In the genomic region with DNA sequence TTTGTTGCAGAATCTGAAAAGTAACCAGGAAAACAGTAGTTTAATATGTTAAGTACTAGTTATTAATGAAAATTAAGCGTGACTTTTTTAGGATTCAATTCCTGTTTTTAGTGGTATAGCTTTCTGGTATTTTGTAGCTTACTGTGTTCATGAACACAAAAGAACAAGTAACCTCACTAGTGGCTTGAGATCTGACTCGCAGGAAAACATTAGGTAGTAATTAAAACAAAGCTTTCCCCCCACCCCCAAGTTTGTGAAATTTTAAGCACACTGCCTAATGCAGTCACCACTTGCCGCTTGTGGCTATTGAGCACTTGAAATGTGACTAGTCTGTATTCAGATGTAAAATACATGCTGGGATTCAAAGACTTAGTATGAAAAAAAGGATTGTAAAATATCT, we compare ENCODE assay signal across 12 cellular contexts.
DNase-seq lines count a peak whose midpoint lies in the region; ATAC-seq and TF ChIP-seq lines count a peak whose summit lies in the region.
"Had no signal": no experiment of that assay in that cellular context is flagged by ENCODE, and none has a peak within 500 bp of the region (broad histone marks: within the 10 kb centered on the region; RNA-seq: fewer than 3 reads in every experiment).

No MANE protein-coding gene starts in this region.

- no peaks in the 10 kb centered on the region for H3K79me2 ChIP-seq in Karpas-422 (ENCODE audit: low read length)

- H3K27ac ChIP-seq in Karpas-422 (ENCODE audit: low read length) (no peak overlapping the region), mesenchymal stem cell (ENCODE audit: low read length, poor library complexity, severe bottlenecking) (no peak overlapping the region), colonic mucosa (no peak overlapping the region)
- H3K27ac ChIP-seq: C4-2B had no signal

- H3K23ac ChIP-seq in mesenchymal stem cell (ENCODE audit: low read length in 2 of 2): no peak overlapping the region

- H2BK5ac ChIP-seq in mesenchymal stem cell (ENCODE audit: low read depth, low read length, poor library complexity, severe bottlenecking): no peak overlapping the region

- H4K20me1 ChIP-seq in Karpas-422 (ENCODE audit: insufficient read depth, low read depth, low read length): peaks cover 8% of the 10 kb centered on the region; the same call in 1 of the 2 replicates

- H3K27me3 ChIP-seq in Karpas-422 (ENCODE audit: low read length) (no peaks in the 10 kb centered on the region), mesenchymal stem cell (ENCODE audit: control insufficient read depth in 1 of 2, insufficient read depth in 1 of 2, low read length in 2 of 2) (no peaks in the 10 kb centered on the region), colonic mucosa (no peaks in the 10 kb centered on the region)

- H3K4me3 ChIP-seq in Karpas-422 (ENCODE audit: low read length): no peak overlapping the region
- H3K4me3 ChIP-seq in mesenchymal stem cell (ENCODE audit: insufficient read depth in 1 of 2, low read depth in 1 of 2, low read length in 2 of 2): no peak overlapping the region
- no peak overlapping the region for H3K4me3 ChIP-seq in colonic mucosa

- no peak overlapping the region for H4K91ac ChIP-seq in mesenchymal stem cell (ENCODE audit: low read length)

- intact Hi-C loops in colonic mucosa (cut with DNase I): no loop called here

- DNase-seq in Karpas-422: peak; percentile 54
- DNase-seq in dermis blood vessel endothelial cell: peak; percentile 9
- DNase-seq in cerebellar nuclear complex (lab: John Stamatoyannopoulos, UW): no peak
- DNase-seq in mesenchymal stem cell: no peak
- no peak for DNase-seq in colonic mucosa
- no peak for DNase-seq in stimulated activated CD4-positive, alpha-beta T cell treated with anti-CD3 and anti-CD28 coated beads, Interleukin-4, amount 100 ng/mL, for 1 hour
- DNase-seq: activated CD8-positive, alpha-beta T cell treated with anti-CD3 and anti-CD28 coated beads for 36 hours; NK-92 treated with Interleukin-12 subunit alpha and Interleukin-12 subunit beta, amount 100 ng/mL, for 24 hours; T-cell had no signal

- ATAC-seq in GM18502 (IDR thresholded peaks at IDR 0.05; ENCODE audit: poor library complexity, unreplicated experiment): peak; percentile 47
- ATAC-seq in GM21619 (IDR thresholded peaks at IDR 0.05; ENCODE audit: unreplicated experiment): peak; percentile 30
- ATAC-seq: activated CD8-positive, alpha-beta T cell treated with anti-CD3 and anti-CD28 coated beads for 36 hours; T-cell had no signal

- H3K9me2 ChIP-seq in Karpas-422 (replicated peaks; ENCODE audit: insufficient read depth, low read length): no peaks in the 10 kb centered on the region

- H3K18ac ChIP-seq in mesenchymal stem cell (ENCODE audit: low read depth in 1 of 2, low read length in 2 of 2): no peak overlapping the region

- H2BK120ac ChIP-seq in mesenchymal stem cell (ENCODE audit: low read depth, low read length): no peak overlapping the region

- H3K4me2 ChIP-seq in Karpas-422 (ENCODE audit: low read depth, low read length, poor library complexity, severe bottlenecking) (peak overlapping the region; percentile 17), mesenchymal stem cell (ENCODE audit: low read length, poor library complexity, severe bottlenecking) (no peak overlapping the region)

- no CpG with 5 or more reads among the region's 3 CpGs for WGBS in mesenchymal stem cell

- H3K79me1 ChIP-seq in mesenchymal stem cell (replicated peaks; ENCODE audit: low read length, poor library complexity, severe bottlenecking): no peaks in the 10 kb centered on the region

- no peak overlapping the region for H3K9ac ChIP-seq in Karpas-422 (ENCODE audit: low read length)
- H3K9ac ChIP-seq in mesenchymal stem cell (ENCODE audit: low read length): no peak overlapping the region
- no peak overlapping the region for H3K9ac ChIP-seq in colonic mucosa (ENCODE audit: low read depth in 2 of 2, low read length in 2 of 2)

- H3K4ac ChIP-seq in mesenchymal stem cell (ENCODE audit: low read depth in 1 of 2, low read length in 2 of 2): no peak overlapping the region

- H2BK12ac ChIP-seq in mesenchymal stem cell (ENCODE audit: low read length in 2 of 2): no peak overlapping the region

- H3K4me1 ChIP-seq in Karpas-422 (ENCODE audit: low read length) (peaks cover 18% of the 10 kb centered on the region), mesenchymal stem cell (ENCODE audit: control insufficient read depth, insufficient read depth, low read depth, low read length) (no peaks in the 10 kb centered on the region), colonic mucosa (no peaks in the 10 kb centered on the region)

- no peak overlapping the region for H4K8ac ChIP-seq in mesenchymal stem cell (ENCODE audit: low read length)

- H3K14ac ChIP-seq in mesenchymal stem cell (ENCODE audit: low read length in 2 of 2): no peak overlapping the region

- H2AFZ ChIP-seq in Karpas-422 (ENCODE audit: low read length) (no peak overlapping the region), mesenchymal stem cell (ENCODE audit: low read depth, low read length) (no peak overlapping the region)

- no peaks in the 10 kb centered on the region for H3K36me3 ChIP-seq in Karpas-422 (ENCODE audit: insufficient read depth, low read length)
- H3K36me3 ChIP-seq in mesenchymal stem cell (ENCODE audit: control insufficient read depth in 1 of 2, insufficient read depth in 2 of 2, low read depth in 1 of 2, low read length in 2 of 2): no peaks in the 10 kb centered on the region
- no peaks in the 10 kb centered on the region for H3K36me3 ChIP-seq in colonic mucosa

- H2AK5ac ChIP-seq in mesenchymal stem cell (ENCODE audit: low read length, severe bottlenecking): no peak overlapping the region

- TF ChIP-seq CTCF in colonic mucosa (IDR thresholded peaks at IDR 0.05): no peak

- H2BK15ac ChIP-seq in mesenchymal stem cell (ENCODE audit: low read depth, poor library complexity, severe bottlenecking): no peak overlapping the region

- H3K9me3 ChIP-seq in Karpas-422 (ENCODE audit: low read length): no peaks in the 10 kb centered on the region
- H3K9me3 ChIP-seq in mesenchymal stem cell (ENCODE audit: control insufficient read depth, low read length): no peaks in the 10 kb centered on the region
- no peaks in the 10 kb centered on the region for H3K9me3 ChIP-seq in colonic mucosa

Comparison
In these comparisons a context has a peak if more than half of its experiments do, and no peak if none do; other contexts are left out.
1. DNase-seq: peak in Karpas-422 (single experiment) and dermis blood vessel endothelial cell (single experiment); none in cerebellar nuclear complex (0 of 2), mesenchymal stem cell (single experiment), colonic mucosa (single experiment) and stimulated activated CD4-positive, alpha-beta T cell treated with anti-CD3 and anti-CD28 coated beads, Interleukin-4, amount 100 ng/mL, for 1 hour (single experiment).